ENCODE assay signal across 26 cellular contexts in genomic region chr11:44143987-44144909, GRCh38. TPM values are rescaled to one million over a fixed set of nuclear protein-coding genes. Genes with fewer than 3 reads are reported as not detected.
DNase-seq lines count a peak whose midpoint lies in the region; ATAC-seq, FAIRE-seq and TF ChIP-seq lines count a peak whose summit lies in the region.
"Had no signal": no experiment of that assay in that cellular context is flagged by ENCODE, and none has a peak within 500 bp of the region (broad histone marks: within the 10 kb centered on the region; RNA-seq: fewer than 3 reads in every experiment).

No MANE protein-coding gene starts in this region.

- in situ Hi-C loops in K562 (cut with MboI) = no loop called here

- H3K27me3 ChIP-seq in left ventricle myocardium inferior (ENCODE audit: low read depth) (no peaks in the 10 kb centered on the region), right atrium auricular region (no peaks in the 10 kb centered on the region), K562 (ENCODE audit: control insufficient read depth in 2 of 2, insufficient read depth in 2 of 2, low read length in 2 of 2) (no peaks in the 10 kb centered on the region), Peyer's patch (no peaks in the 10 kb centered on the region)
- H3K27me3 ChIP-seq: MG63 had no signal

- no TSS peak for BruUV-seq in K562 (replicated peaks; lab: Mats Ljungman, UMichigan)

- no peaks in the 10 kb centered on the region for H3K9me1 ChIP-seq in K562 (ENCODE audit: control insufficient read depth, insufficient read depth, low read length)

- intact Hi-C loops in left ventricle myocardium inferior (cut with micrococcal nuclease) = no loop called here
- intact Hi-C loops in K562 (cut with micrococcal nuclease) = no loop called here

- H3K4me1 Mint-ChIP-seq in activated T-cell treated with anti-CD3 and anti-CD28 coated beads, Interleukin-2, amount 50 U/mL, for 24 hours (ENCODE audit: low read depth) = no peaks in the 10 kb centered on the region
- H3K4me1 Mint-ChIP-seq: IgD-negative memory B cell; stimulated activated effector memory CD8-positive, alpha-beta T cell treated with anti-CD3 and anti-CD28 coated beads, Interleukin-12 subunit alpha, Interleukin-12 subunit beta, amount 100 ng/mL, for 72 hours had no signal

- no peaks in the 10 kb centered on the region for H4K20me1 ChIP-seq in K562 (replicated peaks; ENCODE audit: control insufficient read depth, insufficient read depth, low read length)

- H2AFZ ChIP-seq in K562 (ENCODE audit: low read depth, low read length) = no peak overlapping the region

- no peaks in the 10 kb centered on the region for H3K9me3 ChIP-seq in left ventricle myocardium inferior (replicated peaks)
- H3K9me3 ChIP-seq in right atrium auricular region = no peaks in the 10 kb centered on the region
- no peaks in the 10 kb centered on the region for H3K9me3 ChIP-seq in K562 (replicated peaks; ENCODE audit: control insufficient read depth, insufficient read depth, low read depth, low read length)
- H3K9me3 ChIP-seq in Peyer's patch = no peaks in the 10 kb centered on the region
- H3K9me3 ChIP-seq: MG63 had no signal

- TF ChIP-seq EP300 in K562 (IDR thresholded peaks at IDR 0.05; ENCODE audit: low read length) = no peak

- peaks cover 76% of the 10 kb centered on the region for H3K36me3 Mint-ChIP-seq in activated T-cell treated with anti-CD3 and anti-CD28 coated beads, Interleukin-2, amount 50 U/mL, for 24 hours (ENCODE audit: low read depth)

- no peak for DNase-seq in left ventricle myocardium inferior
- DNase-seq in right atrium auricular region (ENCODE audit: low spot score) = no peak
- DNase-seq in HT1080 (ENCODE audit: low read depth) = peak; percentile 1
- DNase-seq in K562 (ENCODE audit: extremely low read depth in 1 of 4, low spot score in 3 of 4) = peak in 1 of 4 experiments; percentile 15
- peak; percentile 45 for DNase-seq in smooth muscle cell of the brain vasculature (ENCODE audit: low read depth, low spot score)
- DNase-seq in Peyer's patch = no peak
- DNase-seq in activated T-cell treated with anti-CD3 and anti-CD28 coated beads, Interleukin-2, amount 50 U/mL, for 24 hours = no peak
- DNase-seq: ACHN; activated CD4-positive, alpha-beta memory T cell treated with anti-CD3 and anti-CD28 coated beads for 36 hours; aorta; caudate nucleus; HFFc6; left cardiac atrium; mesendoderm; MG63; NCI-H1436; NCI-H524; RPMI8226; small intestine; stimulated activated CD4-positive, alpha-beta T cell treated with anti-CD3 and anti-CD28 coated beads, Interleukin-2, amount 100 ng/mL, for 24 hours had no signal

- TF ChIP-seq POLR2A in K562 (conservative IDR thresholded peaks at IDR 0.05) (no peak), Peyer's patch (IDR thresholded peaks at IDR 0.05) (no peak)

- H3K9me3 Mint-ChIP-seq in activated T-cell treated with anti-CD3 and anti-CD28 coated beads, Interleukin-2, amount 50 U/mL, for 24 hours = no peaks in the 10 kb centered on the region
- H3K9me3 Mint-ChIP-seq: activated CD4-positive, alpha-beta memory T cell treated with anti-CD3 and anti-CD28 coated beads for 36 hours; HFFc6; stimulated activated effector memory CD8-positive, alpha-beta T cell treated with anti-CD3 and anti-CD28 coated beads, Interleukin-12 subunit alpha, Interleukin-12 subunit beta, amount 100 ng/mL, for 72 hours had no signal

- no peak overlapping the region for H3K4me3 Mint-ChIP-seq in activated T-cell treated with anti-CD3 and anti-CD28 coated beads, Interleukin-2, amount 50 U/mL, for 24 hours
- H3K4me3 Mint-ChIP-seq: activated CD4-positive, alpha-beta memory T cell treated with anti-CD3 and anti-CD28 coated beads for 36 hours; activated naive CD8-positive, alpha-beta T cell; HFFc6; IgD-negative memory B cell; stimulated activated effector memory CD8-positive, alpha-beta T cell treated with anti-CD3 and anti-CD28 coated beads, Interleukin-12 subunit alpha, Interleukin-12 subunit beta, amount 100 ng/mL, for 72 hours had no signal

- POLR2A ChIA-PET in K562 (lab: Yijun Ruan, JAX) = interaction anchor here (0.8 to 1.7 kb wide), 2 partner anchors 99 to 145 kb away, joined by 3 to 4 read pairs; no protein-coding TSS in a partner anchor

- H3K36me3 ChIP-seq in left ventricle myocardium inferior = no peaks in the 10 kb centered on the region
- no peaks in the 10 kb centered on the region for H3K36me3 ChIP-seq in right atrium auricular region
- H3K36me3 ChIP-seq in K562 (ENCODE audit: control insufficient read depth, insufficient read depth, low read length) = 0 out of 3 replicates have a peak, but pooled peaks cover 13% of the 10 kb centered on the region
- H3K36me3 ChIP-seq in Peyer's patch = peaks cover 0 to 39% (median 0%) of the 10 kb centered on the region in 3 donors

- no peak for TF ChIP-seq CTCF in left ventricle myocardium inferior (IDR thresholded peaks at IDR 0.05; ENCODE audit: borderline replicate concordance)
- no peak for TF ChIP-seq CTCF in right atrium auricular region (IDR thresholded peaks at IDR 0.05)
- TF ChIP-seq CTCF in K562 (IDR thresholded peaks at IDR 0.05 in 2 of 3, conservative IDR thresholded peaks at IDR 0.05 in 1 of 3; ENCODE audit: insufficient read depth in 2 of 3, low read depth in 1 of 3, low read length in 3 of 3) = no peak
- no peak for TF ChIP-seq CTCF in Peyer's patch (IDR thresholded peaks at IDR 0.05)

- no peak overlapping the region for H3K9ac ChIP-seq in K562 (ENCODE audit: insufficient read depth in 1 of 2, low read depth in 2 of 2, low read length in 2 of 2)

- no peak for FAIRE-seq in K562 (lab: Jason Lieb, UNC)
- FAIRE-seq: G401.6, small intestine, urothelium cell line had no signal

- H3K27ac ChIP-seq in left ventricle myocardium inferior (replicated peaks) (peak overlapping the region; percentile 26), right atrium auricular region (no peak overlapping the region), K562 (ENCODE audit: extremely low read depth, low read depth, low read length) (no peak overlapping the region), Peyer's patch (no peak overlapping the region)

- ATAC-seq in K562 = no peak
- no peak for ATAC-seq in HG02870 (IDR thresholded peaks at IDR 0.05; ENCODE audit: unreplicated experiment)
- ATAC-seq: stimulated activated effector memory CD8-positive, alpha-beta T cell treated with anti-CD3 and anti-CD28 coated beads, Interleukin-12 subunit alpha, Interleukin-12 subunit beta, amount 100 ng/mL, for 72 hours had no signal

- no peak overlapping the region for H3K27ac Mint-ChIP-seq in activated T-cell treated with anti-CD3 and anti-CD28 coated beads, Interleukin-2, amount 50 U/mL, for 24 hours
- H3K27ac Mint-ChIP-seq: activated CD4-positive, alpha-beta memory T cell treated with anti-CD3 and anti-CD28 coated beads for 36 hours; activated naive CD8-positive, alpha-beta T cell; HFFc6; IgD-negative memory B cell; stimulated activated effector memory CD8-positive, alpha-beta T cell treated with anti-CD3 and anti-CD28 coated beads, Interleukin-12 subunit alpha, Interleukin-12 subunit beta, amount 100 ng/mL, for 72 hours had no signal

- H3K4me3 ChIP-seq in left ventricle myocardium inferior (no peak overlapping the region), right atrium auricular region (no peak overlapping the region), K562 (no peak overlapping the region), Peyer's patch (no peak overlapping the region)
- H3K4me3 ChIP-seq: MG63 had no signal

- no peaks in the 10 kb centered on the region for H3K79me2 ChIP-seq in K562 (ENCODE audit: control insufficient read depth, insufficient read depth, low read length)

- H3K27me3 Mint-ChIP-seq in activated T-cell treated with anti-CD3 and anti-CD28 coated beads, Interleukin-2, amount 50 U/mL, for 24 hours = no peaks in the 10 kb centered on the region
- H3K27me3 Mint-ChIP-seq: activated CD4-positive, alpha-beta memory T cell treated with anti-CD3 and anti-CD28 coated beads for 36 hours; activated naive CD8-positive, alpha-beta T cell; IgD-negative memory B cell had no signal

- H3K4me1 ChIP-seq in left ventricle myocardium inferior (peaks cover 88% of the 10 kb centered on the region), right atrium auricular region (peaks cover 0 to 43% of the 10 kb centered on the region in 2 donors), K562 (replicated peaks in 1 of 2; ENCODE audit: control insufficient read depth in 2 of 2, insufficient read depth in 2 of 2, low read length in 2 of 2) (peaks cover 10 to 19% of the 10 kb centered on the region in 2 experiments), Peyer's patch (no peaks in the 10 kb centered on the region)

- TF ChIP-seq RAD21 in K562 (CRISPR knock-in tag; conservative IDR thresholded peaks at IDR 0.05 in 1 of 2, IDR thresholded peaks at IDR 0.05 in 1 of 2) = no peak

- CTCF ChIA-PET in K562 (lab: Yijun Ruan, JAX; ENCODE audit: low intra/inter-chr PET ratio) = no interaction called here

- 55% methylated on average over 7 of the region's 7 CpGs for WGBS in K562 (ENCODE audit: insufficient coverage, low coverage, missing lambda C conversion rate)

- H3K4me2 ChIP-seq in K562 (ENCODE audit: insufficient read depth, low read length) = no peak overlapping the region

TF ChIP-seq in K562, 482 proteins besides CTCF, POLR2A, EP300 and RAD21 (continues in another document):
- no peak for TF ChIP-seq LEF1 (IDR thresholded peaks at IDR 0.05)

RNA-seq across cellular contexts. Expression of gene EXT2, which starts 48.8 kb away (rescaled TPM):
- total RNA-seq in left ventricle myocardium inferior (24.5 TPM), right atrium auricular region (10 to 100 TPM; 37.2 to 45.2 TPM), K562 (2014; rRNA removed) (38.8 and 39.5 TPM in 2 replicates), K562 (2014; rRNA removed; fragmentation: Illumina TruSeq; extraction: Trizol) (34.0 and 37.5 TPM in 2 replicates), K562 (2015; rRNA removed; fragmentation: Illumina TruSeq; extraction: Trizol) (38.5 and 40.9 TPM in 2 replicates), K562 (2021) (43.1 and 43.2 TPM in 2 replicates), Peyer's patch (100 to 1,000 TPM in 3 of 4 donors, 10 to 100 TPM in 1; 56.9 to 152 (median 128) TPM)
- total RNA-seq in HT1080 (2014; rRNA removed; shearing (Covaris generic)) = 117 and 120 TPM in 2 replicates
- polyA plus RNA-seq in HT1080 (2015; cell fraction: cytosol; rRNA removed) = 95.4 and 109 TPM in 2 replicates
- polyA plus RNA-seq in HT1080 (2015; cell fraction: nucleus; rRNA removed) = 228 and 239 TPM in 2 replicates
- 100 and 105 TPM in 2 replicates for total RNA-seq in K562 (2011; cell fraction: chromatin; rRNA removed; ENCODE audit: low replicate concordance)
- total RNA-seq in K562 (2011; cell fraction: nucleolus; rRNA removed) = 133 and 140 TPM in 2 replicates
- total RNA-seq in K562 (2011; cell fraction: nucleoplasm; rRNA removed) = 105 and 121 TPM in 2 replicates
- polyA plus RNA-seq in K562 (2011; rRNA removed) (49.2 and 52.1 TPM in 2 replicates), K562 (2014; fragmentation: Illumina TruSeq; extraction: Trizol) (35.0 and 38.1 TPM in 2 replicates), K562 (2014; fragmentation: Nextera tagmentation; extraction: Ambion mirVana) (10 to 100 TPM in 1 of 2 experiments, 1 to 10 TPM in 1; 7.5 to 13.1 TPM), K562 (2014; rRNA removed) (36.9 and 38.4 TPM in 2 replicates)
- 42.1 and 45.0 TPM in 2 replicates for polyA plus RNA-seq in K562 (2011; cell fraction: cytosol; rRNA removed)
- polyA plus RNA-seq in K562 (2011; cell fraction: nucleus; rRNA removed) = 31.6 and 38.9 TPM in 2 replicates
- polyA plus RNA-seq in K562 (2012) = 33.7 and 39.0 TPM in 2 replicates
- 80.3 and 83.4 TPM in 2 replicates for polyA minus RNA-seq in K562 (2011; rRNA and poly(A)+ RNA removed)
- polyA minus RNA-seq in K562 (2011; cell fraction: cytosol; rRNA and poly(A)+ RNA removed) = 34.9 and 35.8 TPM in 2 replicates
- 65.7 and 90.9 TPM in 2 replicates for polyA minus RNA-seq in K562 (2011; cell fraction: nucleus; rRNA and poly(A)+ RNA removed)

Comparison
In these comparisons a context has a peak if more than half of its experiments do, and no peak if none do; other contexts are left out.
1. DNase-seq: peak in HT1080 (single experiment) and smooth muscle cell of the brain vasculature (single experiment); none in left ventricle myocardium inferior (single experiment), right atrium auricular region (single experiment), Peyer's patch (0 of 3) and activated T-cell treated with anti-CD3 and anti-CD28 coated beads, Interleukin-2, amount 50 U/mL, for 24 hours (single experiment).